ENCODE assay signal across 18 cellular contexts in the genomic region with DNA sequence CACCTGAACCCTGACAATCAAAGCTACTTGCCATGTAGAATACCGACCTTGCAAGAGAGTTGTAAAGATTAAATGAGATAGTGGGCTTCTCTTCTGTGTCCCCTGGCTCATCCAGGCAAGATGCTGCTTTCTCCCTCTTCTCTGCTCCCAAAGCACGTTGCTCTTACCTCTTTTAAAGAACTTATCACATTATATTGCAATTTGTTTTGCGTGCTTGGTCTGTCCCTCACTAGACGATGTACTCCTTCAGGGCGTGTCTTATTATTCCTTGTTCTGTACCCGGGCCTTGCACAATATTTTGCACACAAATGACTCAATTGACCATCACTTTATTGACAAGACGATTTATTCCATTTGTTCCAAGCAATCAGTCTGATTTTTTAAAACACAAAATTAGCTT. TPM values are rescaled to one million over a fixed set of nuclear protein-coding genes. Genes with fewer than 3 reads are reported as not detected.
A peak's percentile ranks its signal among the peaks of the same experiment; 100 is the strongest.
DNase-seq lines count a peak whose midpoint lies in the region; ATAC-seq and TF ChIP-seq lines count a peak whose summit lies in the region.
"Had no signal": no experiment of that assay in that cellular context is flagged by ENCODE, and none has a peak within 500 bp of the region (broad histone marks: within the 10 kb centered on the region; RNA-seq: fewer than 3 reads in every experiment).

No MANE protein-coding gene starts in this region.

- intact Hi-C loops in Right ventricle myocardium superior (cut with DNase I), result loop anchor here (5.0 kb wide), 1 partner anchor 153 kb away; no protein-coding TSS in a partner anchor

- in situ Hi-C loops in brain microvascular endothelial cell (cut with HindIII; ENCODE audit: low pct_ligation_motif_present, low sequenced_read_pairs) (no loop called here), GM13977 (cut with MboI; ENCODE audit: low pct_unique_long_range_greater_than_20kb, low sequenced_read_pairs, unreplicated experiment) (loop anchor here (25.0 kb wide), 1 partner anchor 158 kb away; no protein-coding TSS in a partner anchor)

- H3K4me3 ChIP-seq in AG04450 (ENCODE audit: low read depth, low read length) (peak overlapping the region; percentile 53), brain microvascular endothelial cell (ENCODE audit: low read depth, low read length) (peak overlapping the region; percentile 25), rectal smooth muscle tissue (ENCODE audit: low read length) (peak overlapping the region; percentile 3)
- H3K4me3 ChIP-seq: A549, SJCRH30 had no signal

- CTCF ChIA-PET in AG04450 (lab: Charles Lee), result interaction anchor here (1.3 to 7.4 kb wide), 4 partner anchors 92 to 200 kb away, joined by 3 to 82 read pairs (median 60); no protein-coding TSS in a partner anchor

- H3K4me1 ChIP-seq in rectal smooth muscle tissue (ENCODE audit: control insufficient read depth, insufficient read depth, low read length), result peaks cover 4% of the 10 kb centered on the region
- H3K4me1 ChIP-seq: A549 had no signal

- DNase-seq in AG04450 (ENCODE audit: low read depth, low spot score) (no peak), brain microvascular endothelial cell (no peak), Right ventricle myocardium superior (no peak), GM13977 (ENCODE audit: low spot score) (no peak), NCI-H226 (no peak)
- DNase-seq in activated CD4-positive, alpha-beta T cell treated with anti-CD3 and anti-CD28 coated beads for 4 hours, result no peak
- DNase-seq: activated B cell treated with CpG ODN at 0.5 μM for 24 hours, DMS53, left cardiac atrium, NCI-H1092 treated with DMSO at 0.1 percent for 48 hours, NCI-H82, occipital lobe, SJCRH30 had no signal

- H3K36me3 ChIP-seq in brain microvascular endothelial cell (replicated peaks), result no peaks in the 10 kb centered on the region
- H3K36me3 ChIP-seq in rectal smooth muscle tissue (ENCODE audit: control insufficient read depth, insufficient read depth, low read length), result no peaks in the 10 kb centered on the region
- H3K36me3 ChIP-seq: SJCRH30 had no signal

- H3K27me3 ChIP-seq in AG04450 (ENCODE audit: control insufficient read depth, insufficient read depth, low read length) (no peaks in the 10 kb centered on the region), brain microvascular endothelial cell (replicated peaks) (no peaks in the 10 kb centered on the region), rectal smooth muscle tissue (ENCODE audit: control insufficient read depth, insufficient read depth, low read length) (no peaks in the 10 kb centered on the region)
- H3K27me3 ChIP-seq: SJCRH30 had no signal

- TF ChIP-seq CTCF in AG04450 (IDR thresholded peaks at IDR 0.05; ENCODE audit: low read depth, low read length) (no peak), brain microvascular endothelial cell (IDR thresholded peaks at IDR 0.05; ENCODE audit: low read depth, low read length, missing control alignments) (no peak), GM13977 (IDR thresholded peaks at IDR 0.05; ENCODE audit: extremely low read depth, insufficient read depth, missing control alignments) (no peak)

- H3K9ac ChIP-seq in rectal smooth muscle tissue (ENCODE audit: low read length), result no peak overlapping the region

- no peaks in the 10 kb centered on the region for H3K9me3 ChIP-seq in AG04450 (ENCODE audit: control insufficient read depth, insufficient read depth, low read length)
- H3K9me3 ChIP-seq: A549, SJCRH30 had no signal

- POLR2A ChIA-PET in AG04450 (lab: Yijun Ruan, JAX), result interaction anchor here (0.7 to 4.4 kb wide), 5 partner anchors 31 to 148 kb away, joined by 3 to 38 read pairs (median 5); a partner anchor contains a TSS

- ATAC-seq in Right ventricle myocardium superior (ENCODE audit: poor library complexity), result peak; percentile 75
- no peak for ATAC-seq in HG03175 (IDR thresholded peaks at IDR 0.05; ENCODE audit: unreplicated experiment)
- ATAC-seq: A549; activated T-helper 17 cell treated with anti-CD3 and anti-CD28 coated beads, Interleukin-2, amount 50 U/mL, for 72 hours had no signal

- H3K27ac ChIP-seq in AG04450 (ENCODE audit: low read depth, low read length), result no peak overlapping the region
- H3K27ac ChIP-seq in brain microvascular endothelial cell, result no peak overlapping the region
- H3K27ac ChIP-seq in rectal smooth muscle tissue (ENCODE audit: low read depth, low read length), result peak overlapping the region; percentile 25
- H3K27ac ChIP-seq: A549, SJCRH30 had no signal

RNA-seq across cellular contexts. Expression of a gene that starts 3.3 kb away (rescaled TPM):
- 4,192 and 4,723 TPM in 2 replicates for polyA plus RNA-seq in AG04450 (2011; rRNA removed)
- polyA minus RNA-seq in AG04450 (2011; rRNA and poly(A)+ RNA removed), result 1,066 and 1,200 TPM in 2 replicates
- 800 TPM for total RNA-seq in Right ventricle myocardium superior
- total RNA-seq: activated B cell treated with CpG ODN at 0.5 μM for 24 hours; activated T-helper 17 cell treated with anti-CD3 and anti-CD28 coated beads, Interleukin-2, amount 50 U/mL, for 72 hours; HT1080 had no signal

Comparison
In these comparisons a context has a peak if more than half of its experiments do, and no peak if none do; other contexts are left out.
1. H3K4me3 ChIP-seq: peak in every context shown above with its lines; median percentile 53 in AG04450; 25 in brain microvascular endothelial cell; 3 in rectal smooth muscle tissue.